ENCODE assay signal across 29 cellular contexts in genomic region chr7:136527554-136527953, GRCh38.
"Had no signal": no experiment of that assay in that cellular context is flagged by ENCODE, and none has a peak within 500 bp of the region (broad histone marks: within the 10 kb centered on the region; RNA-seq: fewer than 3 reads in every experiment).

No MANE protein-coding gene starts in this region.

- H3K27me3 Mint-ChIP-seq: activated CD4-positive, alpha-beta memory T cell treated with anti-CD3 and anti-CD28 coated beads, Interleukin-2, amount 10 ng/mL, durations not matched to agents 7 days and 5 days; activated CD4-positive, alpha-beta T cell treated with anti-CD3 and anti-CD28 coated beads, Interleukin-2, amount 10 ng/mL, durations not matched to agents 7 days and 5 days; activated naive CD8-positive, alpha-beta T cell; activated T-cell treated with anti-CD3 and anti-CD28 coated beads, Interleukin-2, amount 50 U/mL, for 24 hours; T-cell had no signal

- H3K27me3 ChIP-seq: breast epithelium, cardiac muscle cell, colonic mucosa, esophagus squamous epithelium, gastroesophageal sphincter had no signal

- H3K27ac ChIP-seq: breast epithelium, cardiac muscle cell, colonic mucosa, epithelial cell of prostate, esophagus squamous epithelium, gastroesophageal sphincter, VCaP had no signal

- H3K27ac Mint-ChIP-seq: activated CD4-positive, alpha-beta memory T cell treated with anti-CD3 and anti-CD28 coated beads, Interleukin-2, amount 10 ng/mL, durations not matched to agents 7 days and 5 days; activated CD4-positive, alpha-beta T cell treated with anti-CD3 and anti-CD28 coated beads, Interleukin-2, amount 10 ng/mL, durations not matched to agents 7 days and 5 days; activated naive CD8-positive, alpha-beta T cell; activated T-cell treated with anti-CD3 and anti-CD28 coated beads, Interleukin-2, amount 50 U/mL, for 24 hours; activated T-cell treated with anti-CD3 and anti-CD28 coated beads, Interleukin-2, amount 50 U/mL, for 72 hours; T-cell; T-helper 1 cell treated with Interleukin-12 subunit alpha and Interleukin-12 subunit beta and Interleukin-4 antibody, amounts not matched to agents 30 μg/mL and 1 μg/mL, for 36 hours; WTC11 had no signal

- ATAC-seq: activated T-cell treated with anti-CD3 and anti-CD28 coated beads, Interleukin-2, amount 50 U/mL, for 72 hours; gastroesophageal sphincter; T-cell; WTC11 had no signal

- H3K9me3 ChIP-seq: colonic mucosa, esophagus squamous epithelium, gastroesophageal sphincter had no signal

- H3K4me3 Mint-ChIP-seq: activated CD4-positive, alpha-beta memory T cell treated with anti-CD3 and anti-CD28 coated beads, Interleukin-2, amount 10 ng/mL, durations not matched to agents 7 days and 5 days; activated CD4-positive, alpha-beta T cell treated with anti-CD3 and anti-CD28 coated beads, Interleukin-2, amount 10 ng/mL, durations not matched to agents 7 days and 5 days; activated naive CD8-positive, alpha-beta T cell; activated T-cell treated with anti-CD3 and anti-CD28 coated beads, Interleukin-2, amount 50 U/mL, for 24 hours; activated T-cell treated with anti-CD3 and anti-CD28 coated beads, Interleukin-2, amount 50 U/mL, for 72 hours; brain; T-cell; T-helper 1 cell treated with Interleukin-12 subunit alpha and Interleukin-12 subunit beta and Interleukin-4 antibody, amounts not matched to agents 30 μg/mL and 1 μg/mL, for 36 hours; WTC11 had no signal

- H3K9me3 Mint-ChIP-seq: WTC11 had no signal

- H3K4me1 ChIP-seq: breast epithelium, colonic mucosa, esophagus squamous epithelium, gastroesophageal sphincter had no signal

- H3K36me3 ChIP-seq: breast epithelium, cardiac muscle cell, colonic mucosa, esophagus squamous epithelium, gastroesophageal sphincter had no signal

- H3K4me3 ChIP-seq: breast epithelium, cardiac muscle cell, colonic mucosa, esophagus squamous epithelium, gastroesophageal sphincter had no signal

- H3K4me1 Mint-ChIP-seq: activated CD4-positive, alpha-beta memory T cell treated with anti-CD3 and anti-CD28 coated beads, Interleukin-2, amount 10 ng/mL, durations not matched to agents 7 days and 5 days; activated CD4-positive, alpha-beta T cell treated with anti-CD3 and anti-CD28 coated beads, Interleukin-2, amount 10 ng/mL, durations not matched to agents 7 days and 5 days; T-cell; WTC11 had no signal

- DNase-seq: activated CD4-positive, alpha-beta memory T cell treated with anti-CD3 and anti-CD28 coated beads, Interleukin-2, amount 10 ng/mL, durations not matched to agents 7 days and 5 days; activated CD4-positive, alpha-beta T cell treated with anti-CD3 and anti-CD28 coated beads for 1 hour; activated CD4-positive, alpha-beta T cell treated with anti-CD3 and anti-CD28 coated beads for 4 hours; activated CD4-positive, alpha-beta T cell treated with anti-CD3 and anti-CD28 coated beads, Interleukin-2, amount 10 ng/mL, durations not matched to agents 7 days and 5 days; activated CD4-positive, alpha-beta T cell treated with anti-CD3 and anti-CD28 coated beads, Interleukin-2, amount 50 U/mL, for 4 hours; activated CD8-positive, alpha-beta memory T cell treated with anti-CD3 and anti-CD28 coated beads, Interleukin-2, amount 50 U/mL, for 48 hours; activated gamma-delta T cell treated with Interleukin-2 at 50 U/mL for 16 hours; activated naive CD4-positive, alpha-beta T cell treated with anti-CD3 and anti-CD28 coated beads, Interleukin-2, amount 50 U/mL, for 16 hours; activated naive CD4-positive, alpha-beta T cell treated with Interleukin-2 at 50 U/mL for 16 hours; activated T-cell treated with anti-CD3 and anti-CD28 coated beads for 4 hours; activated T-cell treated with anti-CD3 and anti-CD28 coated beads, Interleukin-2, amount 50 U/mL, for 24 hours; activated T-cell treated with anti-CD3 and anti-CD28 coated beads, Interleukin-2, amount 50 U/mL, for 72 hours; anterior cingulate cortex; central memory CD4-positive, alpha-beta T cell; cerebellar nuclear complex; colonic mucosa; effector CD8-positive, alpha-beta T cell; esophagus squamous epithelium; T-cell; T-helper 9 cell had no signal

- H3K36me3 Mint-ChIP-seq: activated naive CD8-positive, alpha-beta T cell; brain; T-cell; WTC11 had no signal
